19 cellular contexts compared by ENCODE assay signal in genomic region chr14:86334355-86334754, GRCh38.
DNase-seq lines count a peak whose midpoint lies in the region; ATAC-seq, FAIRE-seq and TF ChIP-seq lines count a peak whose summit lies in the region.
"Had no signal": no experiment of that assay in that cellular context is flagged by ENCODE, and none has a peak within 500 bp of the region (broad histone marks: within the 10 kb centered on the region; RNA-seq: fewer than 3 reads in every experiment).

No MANE protein-coding gene starts in this region.

- H3K23ac ChIP-seq in IMR-90 (ENCODE audit: low read depth, low read length): no peak overlapping the region

- H3K4me3 ChIP-seq in IMR-90 (ENCODE audit: insufficient read depth, low read depth, low read length) (peak overlapping the region; percentile 35; the same call in 1 of the 2 replicates), pancreas (no peak overlapping the region)
- H3K4me3 ChIP-seq: A549, GM23338, PC-9 had no signal

- no peak for TF ChIP-seq RAD21 in IMR-90 (IDR thresholded peaks at IDR 0.05; ENCODE audit: low read length)

- in situ Hi-C loops in IMR-90 (cut with MboI; ENCODE audit: low sequenced_read_pairs): no loop called here

- ATAC-seq in IMR-90 (ENCODE audit: low read depth): peak; percentile 51
- ATAC-seq in pancreas: no peak
- ATAC-seq: A549, GM23338, HepG2 had no signal

- no peak overlapping the region for H2BK15ac ChIP-seq in IMR-90 (ENCODE audit: low read depth, low read length)

- H3K27ac Mint-ChIP-seq in CD14-positive monocyte: peak overlapping the region; percentile 33 to 89 (median 83)
- peak overlapping the region; percentile 50 for H3K27ac Mint-ChIP-seq in dendritic cell treated with granulocyte-macrophage colony-stimulating factor and Interleukin-4, amounts not matched to agents 40 ng/mL and 50 ng/mL, for 4 days

- H2AK9ac ChIP-seq in IMR-90 (replicated peaks; ENCODE audit: low read depth, low read length, poor library complexity): no peak overlapping the region

- H2BK20ac ChIP-seq in IMR-90 (ENCODE audit: low read depth, low read length): no peak overlapping the region

- no peak for FAIRE-seq in pancreas (lab: Jason Lieb, UNC)
- FAIRE-seq: A549, HepG2 had no signal

- H3K9me3 ChIP-seq in IMR-90 (ENCODE audit: control insufficient read depth, insufficient read depth, low read length) (no peaks in the 10 kb centered on the region), pancreas (no peaks in the 10 kb centered on the region)
- H3K9me3 ChIP-seq: A549, Caco-2 had no signal

- H3K56ac ChIP-seq in IMR-90 (ENCODE audit: extremely low read depth, insufficient read depth, low read length): no peak overlapping the region

- H3K36me3 ChIP-seq in IMR-90 (ENCODE audit: control insufficient read depth, insufficient read depth, low read length) (no peaks in the 10 kb centered on the region), pancreas (no peaks in the 10 kb centered on the region)

- no peak overlapping the region for H2AK5ac ChIP-seq in IMR-90 (ENCODE audit: low read depth, low read length)

- peaks cover 0 to 5% (median 2%) of the 10 kb centered on the region in 7 donors for H3K9me3 Mint-ChIP-seq in CD14-positive monocyte
- H3K9me3 Mint-ChIP-seq in dendritic cell treated with granulocyte-macrophage colony-stimulating factor and Interleukin-4, amounts not matched to agents 40 ng/mL and 50 ng/mL, for 4 days: peaks cover 9% of the 10 kb centered on the region
- H3K9me3 Mint-ChIP-seq: GM23338 had no signal

- dilution Hi-C loops in IMR-90 (cut with HindIII; ENCODE audit: low sequenced_read_pairs, unreplicated experiment): no loop called here

- no peaks in the 10 kb centered on the region for H4K20me1 ChIP-seq in IMR-90 (ENCODE audit: insufficient read depth, low read length)

- POLR2A ChIA-PET in IMR-90 (lab: Charles Lee; ENCODE audit: unreplicated experiment) (no interaction called here), RWPE1 (lab: Yijun Ruan, JAX; ENCODE audit: low non-redundant PET) (no interaction called here)

- H3K4me1 Mint-ChIP-seq in CD14-positive monocyte: peaks cover 17% of the 10 kb centered on the region
- H3K4me1 Mint-ChIP-seq in dendritic cell treated with granulocyte-macrophage colony-stimulating factor and Interleukin-4, amounts not matched to agents 40 ng/mL and 50 ng/mL, for 4 days (ENCODE audit: low read depth): peaks cover 11% of the 10 kb centered on the region

- H3K9ac ChIP-seq in IMR-90 (ENCODE audit: low read depth, low read length): peak overlapping the region; percentile 69; the same call in 1 of the 2 replicates
- H3K9ac ChIP-seq: KMS-11 had no signal

- peak overlapping the region; percentile 4; the same call in 1 of the 2 replicates for H3K18ac ChIP-seq in IMR-90 (ENCODE audit: low read depth, low read length)

- TF ChIP-seq POLR2A in IMR-90 (IDR thresholded peaks at IDR 0.05; ENCODE audit: low read depth, low read length): no peak

- H3K79me1 ChIP-seq in IMR-90 (ENCODE audit: low read depth in 1 of 2, low read length in 2 of 2): no peaks in the 10 kb centered on the region

- intact Hi-C loops in CD14-positive monocyte (cut with micrococcal nuclease): no loop called here
- intact Hi-C loops in IMR-90 (cut with micrococcal nuclease): no loop called here
- intact Hi-C loops in dendritic cell treated with granulocyte-macrophage colony-stimulating factor and Interleukin-4, amounts not matched to agents 40 ng/mL and 50 ng/mL, for 4 days (cut with micrococcal nuclease): no loop called here
- intact Hi-C loops in pancreas (cut with DNase I): no loop called here

- peak overlapping the region; percentile 74 for H3K4me2 ChIP-seq in IMR-90 (ENCODE audit: low read depth, low read length)
- H3K4me2 ChIP-seq: A549, GM23338, KMS-11, PC-9 had no signal

- H2BK5ac ChIP-seq in IMR-90 (ENCODE audit: low read depth, low read length, poor library complexity, severe bottlenecking): peak overlapping the region; percentile 26

- H3K9me1 ChIP-seq in IMR-90 (ENCODE audit: insufficient read depth, low read length): no peaks in the 10 kb centered on the region

- 0 out of 2 replicates have a peak overlapping the region, but pooled peaks have one; percentile 27 for H4K91ac ChIP-seq in IMR-90 (ENCODE audit: insufficient read depth, low read depth, low read length)

- peak overlapping the region in 1 of 2 donors; percentile 77 for H3K4me3 Mint-ChIP-seq in CD14-positive monocyte
- H3K4me3 Mint-ChIP-seq in dendritic cell treated with granulocyte-macrophage colony-stimulating factor and Interleukin-4, amounts not matched to agents 40 ng/mL and 50 ng/mL, for 4 days: no peak overlapping the region
- H3K4me3 Mint-ChIP-seq: GM23338 had no signal

- H4K8ac ChIP-seq in IMR-90 (ENCODE audit: low read depth in 2 of 2, low read length in 2 of 2): 0 out of 4 replicates have a peak overlapping the region, but pooled peaks of 1 of the 2 experiments have one; percentile 18

- no peak overlapping the region for H2AFZ ChIP-seq in IMR-90 (replicated peaks; ENCODE audit: low read length, poor library complexity)
- H2AFZ ChIP-seq: GM23338, PC-9 had no signal

- H3K36me3 Mint-ChIP-seq in CD14-positive monocyte: no peaks in the 10 kb centered on the region
- H3K36me3 Mint-ChIP-seq in dendritic cell treated with granulocyte-macrophage colony-stimulating factor and Interleukin-4, amounts not matched to agents 40 ng/mL and 50 ng/mL, for 4 days (ENCODE audit: low read depth): no peaks in the 10 kb centered on the region

- H3K27me3 Mint-ChIP-seq in CD14-positive monocyte (ENCODE audit: low read depth in 3 of 3): no peaks in the 10 kb centered on the region
- H3K27me3 Mint-ChIP-seq in dendritic cell treated with granulocyte-macrophage colony-stimulating factor and Interleukin-4, amounts not matched to agents 40 ng/mL and 50 ng/mL, for 4 days: no peaks in the 10 kb centered on the region

- H4K5ac ChIP-seq in IMR-90 (ENCODE audit: low read depth, low read length): no peak overlapping the region

- no peak overlapping the region for H2BK120ac ChIP-seq in IMR-90 (ENCODE audit: low read depth, low read length)

- BruUV-seq in IMR-90 (replicated peaks; lab: Mats Ljungman, UMichigan): no TSS peak

- CTCF ChIA-PET in IMR-90 (lab: Yijun Ruan, JAX): no interaction called here
- CTCF ChIA-PET in RWPE1 (lab: Yijun Ruan, JAX): no interaction called here

- no peak overlapping the region for H3K14ac ChIP-seq in IMR-90 (replicated peaks; ENCODE audit: low read depth, low read length)

- H3K27me3 ChIP-seq in IMR-90 (ENCODE audit: control insufficient read depth, insufficient read depth, low read length) (no peaks in the 10 kb centered on the region), pancreas (no peaks in the 10 kb centered on the region)

- peak overlapping the region; percentile 44; the same call in 1 of the 2 replicates for H3K27ac ChIP-seq in IMR-90 (ENCODE audit: insufficient read depth, low read length)
- H3K27ac ChIP-seq in pancreas: no peak overlapping the region
- no peak overlapping the region for H3K27ac ChIP-seq in RWPE1
- H3K27ac ChIP-seq: A549, KMS-11, PC-9 had no signal

- TF ChIP-seq CTCF in CD14-positive monocyte (IDR thresholded peaks at IDR 0.05): no peak
- no peak for TF ChIP-seq CTCF in IMR-90 (conservative IDR thresholded peaks at IDR 0.05; ENCODE audit: low read depth, low read length)
- no peak for TF ChIP-seq CTCF in pancreas (IDR thresholded peaks at IDR 0.05)
- no peak for TF ChIP-seq CTCF in RWPE1 (conservative IDR thresholded peaks at IDR 0.05; ENCODE audit: low read depth)

- no peaks in the 10 kb centered on the region; the same call in 1 of the 2 replicates for H3K4me1 ChIP-seq in IMR-90 (ENCODE audit: control insufficient read depth, insufficient read depth, low read length)
- H3K4me1 ChIP-seq in pancreas: no peaks in the 10 kb centered on the region
- H3K4me1 ChIP-seq: A549, Caco-2 had no signal

- no CpG with 5 or more reads among the region's 3 CpGs for WGBS in IMR-90 (ENCODE audit: extremely low coverage in 2 of 2, insufficient read length in 1 of 2), 2 experiments
- 78 to 87% methylated on average over 3 of the region's 3 CpGs for WGBS in pancreas, 2 donors

- DNase-seq in CD14-positive monocyte (ENCODE audit: low spot score) (no peak), IMR-90 (peak; percentile 55), NOMO-1 treated with dmso at 0.1 percent for 144 hours (lab: John Stamatoyannopoulos, UW; ENCODE audit: unreplicated experiment) (peak; percentile 6), pancreas (no peak), NCI-H524 (lab: John Stamatoyannopoulos, UW) (no peak), RWPE1 (ENCODE audit: low spot score) (no peak)
- DNase-seq: C1 segment of cervical spinal cord, Caco-2, DMS153, EL, NCI-H1436 treated with DMSO at 0.1 percent for 48 hours, NCI-H2081 treated with DMSO at 0.1 percent for 48 hours, NCI-H510A treated with DMSO at 0.1 percent for 48 hours, PC-9 had no signal

- no peak overlapping the region for H3K4ac ChIP-seq in IMR-90 (ENCODE audit: low read depth, low read length)

TF ChIP-seq in IMR-90, 13 proteins besides CTCF, POLR2A, EP300 and RAD21 (continues in another document):
- no peak for TF ChIP-seq MAZ (IDR thresholded peaks at IDR 0.05; ENCODE audit: borderline replicate concordance, low read depth, low read length)
- TF ChIP-seq SMC3 (IDR thresholded peaks at IDR 0.05; ENCODE audit: low read depth, low read length): no peak
- no peak for TF ChIP-seq MAFK (IDR thresholded peaks at IDR 0.05; ENCODE audit: low read depth, low read length)
- TF ChIP-seq RFX5 (IDR thresholded peaks at IDR 0.05; ENCODE audit: low read depth, low read length): no peak
- TF ChIP-seq, protein P1, sequence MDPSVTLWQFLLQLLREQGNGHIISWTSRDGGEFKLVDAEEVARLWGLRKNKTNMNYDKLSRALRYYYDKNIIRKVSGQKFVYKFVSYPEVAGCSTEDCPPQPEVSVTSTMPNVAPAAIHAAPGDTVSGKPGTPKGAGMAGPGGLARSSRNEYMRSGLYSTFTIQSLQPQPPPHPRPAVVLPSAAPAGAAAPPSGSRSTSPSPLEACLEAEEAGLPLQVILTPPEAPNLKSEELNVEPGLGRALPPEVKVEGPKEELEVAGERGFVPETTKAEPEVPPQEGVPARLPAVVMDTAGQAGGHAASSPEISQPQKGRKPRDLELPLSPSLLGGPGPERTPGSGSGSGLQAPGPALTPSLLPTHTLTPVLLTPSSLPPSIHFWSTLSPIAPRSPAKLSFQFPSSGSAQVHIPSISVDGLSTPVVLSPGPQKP (IDR thresholded peaks at IDR 0.05; ENCODE audit: borderline replicate concordance, low read depth, low read length): no peak
- no peak for TF ChIP-seq FOS (IDR thresholded peaks at IDR 0.05; ENCODE audit: low read depth, low read length)
- TF ChIP-seq, protein P2, sequence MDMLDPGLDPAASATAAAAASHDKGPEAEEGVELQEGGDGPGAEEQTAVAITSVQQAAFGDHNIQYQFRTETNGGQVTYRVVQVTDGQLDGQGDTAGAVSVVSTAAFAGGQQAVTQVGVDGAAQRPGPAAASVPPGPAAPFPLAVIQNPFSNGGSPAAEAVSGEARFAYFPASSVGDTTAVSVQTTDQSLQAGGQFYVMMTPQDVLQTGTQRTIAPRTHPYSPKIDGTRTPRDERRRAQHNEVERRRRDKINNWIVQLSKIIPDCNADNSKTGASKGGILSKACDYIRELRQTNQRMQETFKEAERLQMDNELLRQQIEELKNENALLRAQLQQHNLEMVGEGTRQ (IDR thresholded peaks at IDR 0.05; ENCODE audit: low read depth, low read length): no peak
- TF ChIP-seq BHLHE40 (IDR thresholded peaks at IDR 0.05; ENCODE audit: low read depth, low read length): no peak
- no peak for TF ChIP-seq CEBPB (IDR thresholded peaks at IDR 0.05; ENCODE audit: low read depth, low read length)

Comparison
In these comparisons a context has a peak if more than half of its experiments do, and no peak if none do; other contexts are left out.
1. DNase-seq: peak in IMR-90 (single experiment) and NOMO-1 treated with dmso at 0.1 percent for 144 hours (single experiment); none in CD14-positive monocyte (single experiment), pancreas (0 of 6), NCI-H524 (0 of 2) and RWPE1 (single experiment).